In the genomic region with DNA sequence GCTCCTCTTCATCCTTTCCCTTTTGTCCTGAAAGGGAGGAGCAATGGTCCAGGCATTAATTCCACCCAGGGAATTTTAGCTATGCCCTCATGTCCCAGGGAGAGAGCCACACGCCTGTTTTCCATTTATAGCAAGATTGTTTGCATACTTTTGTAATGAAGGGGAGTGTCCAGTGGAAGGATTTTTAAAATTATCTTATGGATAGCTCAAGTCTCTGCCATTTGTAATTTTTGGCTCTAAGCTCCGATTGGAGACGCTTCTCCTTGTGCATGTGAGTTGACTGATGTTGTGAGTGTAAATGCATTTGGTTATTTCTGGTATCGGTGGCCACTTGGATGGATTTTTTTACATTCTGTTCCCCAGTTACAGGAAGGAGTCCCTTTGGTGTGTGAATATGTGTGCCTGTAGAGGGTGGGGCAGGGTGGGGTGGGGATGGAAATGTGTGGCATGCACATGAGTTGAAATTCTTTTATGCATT, we compare ENCODE assay signal across 14 cellular contexts. TPM values are rescaled to one million over a fixed set of nuclear protein-coding genes. Genes with fewer than 3 reads are reported as not detected.
DNase-seq lines count a peak whose midpoint lies in the region; ATAC-seq and TF ChIP-seq lines count a peak whose summit lies in the region.
"Had no signal": no experiment of that assay in that cellular context is flagged by ENCODE, and none has a peak within 500 bp of the region (broad histone marks: within the 10 kb centered on the region; RNA-seq: fewer than 3 reads in every experiment).

No MANE protein-coding gene starts in this region.

- H2AK5ac ChIP-seq in trophoblast cell (ENCODE audit: low read length): peak overlapping the region; percentile 24

- TF ChIP-seq POLR2A in esophagus muscularis mucosa (IDR thresholded peaks at IDR 0.05; ENCODE audit: low read depth) (no peak), spleen (IDR thresholded peaks at IDR 0.05) (no peak)

- H3K18ac ChIP-seq in trophoblast cell (ENCODE audit: low read length): no peak overlapping the region

- peak overlapping the region; percentile 9 for H4K91ac ChIP-seq in trophoblast cell (ENCODE audit: low read depth, low read length)

- H2BK12ac ChIP-seq in trophoblast cell (ENCODE audit: low read length): peak overlapping the region; percentile 8

- H3K36me3 ChIP-seq in BLaER1: peaks cover 45% of the 10 kb centered on the region
- peaks cover 0 to 33% (median 25%) of the 10 kb centered on the region in 4 donors for H3K36me3 ChIP-seq in esophagus muscularis mucosa
- peaks cover 7% of the 10 kb centered on the region in 2 experiments for H3K36me3 ChIP-seq in trophoblast cell (ENCODE audit: control insufficient read depth in 1 of 2, insufficient read depth in 2 of 2, low read length in 2 of 2)
- peaks cover 0 to 50% (median 19%) of the 10 kb centered on the region in 6 donors for H3K36me3 ChIP-seq in spleen
- H3K36me3 ChIP-seq: WERI-Rb-1 had no signal

- peaks cover 47% of the 10 kb centered on the region; the same call in 1 of the 2 replicates for H4K20me1 ChIP-seq in BLaER1

- peaks cover 2% of the 10 kb centered on the region for H3K79me1 ChIP-seq in trophoblast cell (ENCODE audit: low read length)

- H3K9me3 ChIP-seq in BLaER1 (no peaks in the 10 kb centered on the region), esophagus muscularis mucosa (no peaks in the 10 kb centered on the region), trophoblast cell (ENCODE audit: insufficient read depth, low read depth, low read length) (no peaks in the 10 kb centered on the region), right cardiac atrium (ENCODE audit: control insufficient read depth, low read length) (no peaks in the 10 kb centered on the region), spleen (no peaks in the 10 kb centered on the region)
- H3K9me3 ChIP-seq: body of pancreas had no signal

- no peak overlapping the region for H4K12ac ChIP-seq in trophoblast cell (ENCODE audit: low read depth, low read length)

- H3K4me1 ChIP-seq in BLaER1 (peaks cover 89% of the 10 kb centered on the region), esophagus muscularis mucosa (peaks cover 8 to 51% (median 15%) of the 10 kb centered on the region in 4 donors), trophoblast cell (ENCODE audit: control insufficient read depth in 1 of 2, insufficient read depth in 2 of 2, low read length in 2 of 2) (peaks cover 5 to 6% of the 10 kb centered on the region in 2 experiments), right cardiac atrium (ENCODE audit: control insufficient read depth, insufficient read depth, low read length) (no peaks in the 10 kb centered on the region), spleen (peaks cover 0 to 16% (median 5%) of the 10 kb centered on the region in 6 donors)
- H3K4me1 ChIP-seq: body of pancreas had no signal

- H3K27ac ChIP-seq in BLaER1 (0 out of 2 replicates have a peak overlapping the region, but pooled peaks have one; percentile 8), esophagus muscularis mucosa (replicated peaks in 1 of 4) (peak overlapping the region in 3 of 4 donors; percentile 68 to 79 (median 73)), trophoblast cell (ENCODE audit: low read depth, low read length) (no peak overlapping the region), right cardiac atrium (ENCODE audit: low read length) (no peak overlapping the region), spleen (peak overlapping the region in 3 of 8 donors; percentile 26 to 44 (median 32))
- H3K27ac ChIP-seq: body of pancreas, WERI-Rb-1 had no signal

- H3K27me3 ChIP-seq in BLaER1 (no peaks in the 10 kb centered on the region), esophagus muscularis mucosa (no peaks in the 10 kb centered on the region), trophoblast cell (ENCODE audit: insufficient read depth, low read length) (no peaks in the 10 kb centered on the region), right cardiac atrium (ENCODE audit: control insufficient read depth, insufficient read depth) (no peaks in the 10 kb centered on the region), spleen (replicated peaks in 1 of 7) (no peaks in the 10 kb centered on the region)
- H3K27me3 ChIP-seq: body of pancreas had no signal

- no peak for ATAC-seq in right cardiac atrium
- ATAC-seq: body of pancreas had no signal

- no peak overlapping the region for H4K8ac ChIP-seq in trophoblast cell (ENCODE audit: low read depth, low read length)

- TF ChIP-seq EP300 in esophagus muscularis mucosa (IDR thresholded peaks at IDR 0.05): no peak

- H3K4ac ChIP-seq in trophoblast cell (ENCODE audit: low read depth, low read length): no peak overlapping the region

- no peak overlapping the region for H3K4me3 ChIP-seq in BLaER1
- H3K4me3 ChIP-seq in esophagus muscularis mucosa: no peak overlapping the region
- H3K4me3 ChIP-seq in trophoblast cell (ENCODE audit: low read depth, low read length): no peak overlapping the region
- H3K4me3 ChIP-seq in right cardiac atrium (ENCODE audit: low read length): no peak overlapping the region
- no peak overlapping the region for H3K4me3 ChIP-seq in spleen
- H3K4me3 ChIP-seq: body of pancreas, skin epidermis had no signal

- H2AFZ ChIP-seq in trophoblast cell (ENCODE audit: insufficient read depth, low read length, poor library complexity): no peak overlapping the region

- intact Hi-C loops in esophagus muscularis mucosa (cut with DNase I) (no loop called here), right cardiac atrium (cut with DNase I) (no loop called here), spleen (cut with DNase I; ENCODE audit: low total_unique reads) (no loop called here)

- TF ChIP-seq CTCF in esophagus muscularis mucosa (IDR thresholded peaks at IDR 0.05) (no peak), spleen (IDR thresholded peaks at IDR 0.05 in 8 of 11, conservative IDR thresholded peaks at IDR 0.05 in 3 of 11) (no peak)

- no peak overlapping the region for H3K23ac ChIP-seq in trophoblast cell (ENCODE audit: low read length)

- 62% methylated on average over 4 of the region's 4 CpGs for WGBS in esophagus muscularis mucosa
- WGBS in trophoblast cell (ENCODE audit: extremely low coverage, insufficient coverage, insufficient read length): no CpG with 5 or more reads among the region's 4 CpGs
- 50% methylated on average over 4 of the region's 4 CpGs for WGBS in right cardiac atrium
- 80 to 92% (median 87%) methylated on average over 4 of the region's 4 CpGs for whole genome bisulfite sequencing in spleen, 5 donors

- H3K79me2 ChIP-seq in trophoblast cell (ENCODE audit: control insufficient read depth, insufficient read depth, low read length, poor library complexity): no peaks in the 10 kb centered on the region

- H3K4me2 ChIP-seq in BLaER1 (peak overlapping the region; percentile 78; the same call in 1 of the 2 replicates), trophoblast cell (ENCODE audit: low read length) (no peak overlapping the region)

- H3K9ac ChIP-seq in BLaER1 (no peak overlapping the region), trophoblast cell (ENCODE audit: low read length) (no peak overlapping the region)

- H2BK120ac ChIP-seq in trophoblast cell (ENCODE audit: insufficient read depth, low read length, poor library complexity): no peak overlapping the region

- no peak overlapping the region for H2BK5ac ChIP-seq in trophoblast cell (ENCODE audit: low read depth, low read length, poor library complexity)

- DNase-seq in M059J (ENCODE audit: low read depth): peak; percentile 58
- DNase-seq in esophagus muscularis mucosa (ENCODE audit: extremely low spot score): no peak
- peak; percentile 68 to 93 for DNase-seq in trophoblast cell
- no peak for DNase-seq in right cardiac atrium
- DNase-seq in spleen: no peak
- DNase-seq in activated CD4-positive, alpha-beta T cell treated with anti-CD3 and anti-CD28 coated beads for 48 hours: no peak
- no peak for DNase-seq in Ammon's horn (ENCODE audit: low spot score)
- DNase-seq: activated effector memory CD4-positive, alpha-beta T cell treated with anti-CD3 and anti-CD28 coated beads, Interleukin-2, amount 50 U/mL, for 16 hours; body of pancreas; foreskin melanocyte; NCI-H2171; WERI-Rb-1 had no signal

- H3K14ac ChIP-seq in trophoblast cell (ENCODE audit: low read length): peak overlapping the region; percentile 20

RNA-seq across cellular contexts. Expression of a gene that starts 7.2 kb away (rescaled TPM):
- total RNA-seq in M059J (2014; rRNA removed; shearing (Covaris generic)): 91.3 and 91.7 TPM in 2 replicates
- total RNA-seq in esophagus muscularis mucosa (10 to 100 TPM; 17.8 to 25.8 (median 22.1) TPM), right cardiac atrium (10 to 100 TPM; 20.2 to 28.9 (median 25.3) TPM), spleen (10 to 100 TPM; 10.6 to 36.8 (median 16.9) TPM)
- 61.9 and 63.3 TPM in 2 replicates for polyA plus RNA-seq in trophoblast cell (2013)
- polyA plus RNA-seq in right cardiac atrium (58.8 TPM), spleen (10 to 100 TPM; 31.0 to 56.4 (median 46.4) TPM)

RNA-seq across cellular contexts. Expression of a gene that starts 31.5 kb away (rescaled TPM):
- 348 and 365 TPM in 2 replicates for total RNA-seq in M059J (2014; rRNA removed; shearing (Covaris generic))
- 100 to 1,000 TPM; 106 to 210 (median 133) TPM for total RNA-seq in esophagus muscularis mucosa
- 246 and 249 TPM in 2 replicates for polyA plus RNA-seq in trophoblast cell (2013)
- 100 to 1,000 TPM; 200 to 243 (median 211) TPM for total RNA-seq in right cardiac atrium
- polyA plus RNA-seq in right cardiac atrium: 350 TPM
- 100 to 1,000 TPM; 185 to 221 (median 208) TPM for total RNA-seq in spleen
- 100 to 1,000 TPM; 213 to 314 (median 298) TPM for polyA plus RNA-seq in spleen

Comparison
In these comparisons a context has a peak if more than half of its experiments do, and no peak if none do; other contexts are left out.
1. H3K27ac ChIP-seq: peak in BLaER1 (single experiment) and esophagus muscularis mucosa (3 of 4); none in trophoblast cell (single experiment) and right cardiac atrium (single experiment).
2. DNase-seq: peak in M059J (single experiment) and trophoblast cell (2 of 2); none in esophagus muscularis mucosa (single experiment), right cardiac atrium (0 of 3), spleen (single experiment), activated CD4-positive, alpha-beta T cell treated with anti-CD3 and anti-CD28 coated beads for 48 hours (single experiment) and Ammon's horn (single experiment).